ENCODE assay signal across 22 cellular contexts in genomic region chr21:42000908-42001307, GRCh38. TPM values are rescaled to one million over a fixed set of nuclear protein-coding genes. Genes with fewer than 3 reads are reported as not detected.
DNase-seq lines count a peak whose midpoint lies in the region; ATAC-seq and TF ChIP-seq lines count a peak whose summit lies in the region.
"Had no signal": no experiment of that assay in that cellular context is flagged by ENCODE, and none has a peak within 500 bp of the region (broad histone marks: within the 10 kb centered on the region; RNA-seq: fewer than 3 reads in every experiment).

No MANE protein-coding gene starts in this region.

- peaks cover 7% of the 10 kb centered on the region for H3K9me3 Mint-ChIP-seq in activated CD8-positive, alpha-beta T cell treated with anti-CD3 and anti-CD28 coated beads for 36 hours
- H3K9me3 Mint-ChIP-seq in activated CD8-positive, alpha-beta T cell treated with anti-CD3 and anti-CD28 coated beads, Interleukin-2, amount 10 ng/mL, durations not matched to agents 7 days and 5 days (ENCODE audit: insufficient read depth) = no peaks in the 10 kb centered on the region
- H3K9me3 Mint-ChIP-seq in stimulated activated naive CD8-positive, alpha-beta T cell treated with anti-CD3 and anti-CD28 coated beads, Interleukin-15, Interleukin-2, amounts not matched to agents 100 ng/mL and 50 ng/mL, for 24 hours = peaks cover 8% of the 10 kb centered on the region
- no peaks in the 10 kb centered on the region for H3K9me3 Mint-ChIP-seq in activated naive CD8-positive, alpha-beta T cell treated with anti-CD3 and anti-CD28 coated beads, Interleukin-2, amount 50 U/mL, for 24 hours

- CTCF ChIA-PET in activated CD8-positive, alpha-beta T cell treated with anti-CD3 and anti-CD28 coated beads for 36 hours (lab: Charles Lee) = interaction anchor here (2.0 kb wide), 1 partner anchor 107 kb away, joined by 5 read pairs; no protein-coding TSS in a partner anchor
- CTCF ChIA-PET in activated CD8-positive, alpha-beta T cell treated with anti-CD3 and anti-CD28 coated beads, Interleukin-2, amount 10 ng/mL, durations not matched to agents 7 days and 5 days (lab: Charles Lee) = no interaction called here

- intact Hi-C loops in activated CD8-positive, alpha-beta T cell treated with anti-CD3 and anti-CD28 coated beads for 36 hours (cut with micrococcal nuclease) = loop anchor here (5.0 to 10.0 kb wide), 2 partner anchors 106 to 234 kb away; no protein-coding TSS in a partner anchor

- DNase-seq in activated CD8-positive, alpha-beta T cell treated with anti-CD3 and anti-CD28 coated beads for 36 hours = no peak
- DNase-seq in activated CD8-positive, alpha-beta T cell treated with anti-CD3 and anti-CD28 coated beads, Interleukin-2, amount 10 ng/mL, durations not matched to agents 7 days and 5 days = no peak
- DNase-seq in stimulated activated naive CD8-positive, alpha-beta T cell treated with anti-CD3 and anti-CD28 coated beads, Interleukin-15, Interleukin-2, amounts not matched to agents 100 U/mL and 50 U/mL, for 24 hours = no peak
- DNase-seq in activated naive CD8-positive, alpha-beta T cell treated with anti-CD3 and anti-CD28 coated beads, Interleukin-2, amount 50 U/mL, for 24 hours = no peak
- DNase-seq in NCI-H2227 treated with DMSO at 0.1 percent for 48 hours (lab: John Stamatoyannopoulos, UW) (no peak), NCI-H1048 (lab: John Stamatoyannopoulos, UW) (no peak)
- DNase-seq: Calu3; CD4-positive, alpha-beta memory T cell; GF-D8; H9; KBM-7; NCI-H1417 treated with DMSO at 0.1 percent for 48 hours; NCI-H187 treated with DMSO at 0.1 percent for 48 hours; NCI-H226; NCI-H524; NCI-H82; PC-3; RPMI8226; SHP77 treated with DMSO at 0.1 percent for 48 hours had no signal

- no peak for TF ChIP-seq CTCF in activated CD8-positive, alpha-beta T cell treated with anti-CD3 and anti-CD28 coated beads for 36 hours (IDR thresholded peaks at IDR 0.05)

- POLR2A ChIA-PET in activated CD8-positive, alpha-beta T cell treated with anti-CD3 and anti-CD28 coated beads for 36 hours (lab: Charles Lee) = interaction anchor here (0.7 kb wide), 1 partner anchor 430 kb away, joined by 3 read pairs; no protein-coding TSS in a partner anchor
- POLR2A ChIA-PET in activated CD8-positive, alpha-beta T cell treated with anti-CD3 and anti-CD28 coated beads, Interleukin-2, amount 10 ng/mL, durations not matched to agents 7 days and 5 days (lab: Charles Lee) = no interaction called here

- ATAC-seq in activated CD8-positive, alpha-beta T cell treated with anti-CD3 and anti-CD28 coated beads for 36 hours = no peak
- ATAC-seq in activated CD8-positive, alpha-beta T cell treated with anti-CD3 and anti-CD28 coated beads, Interleukin-2, amount 10 ng/mL, durations not matched to agents 7 days and 5 days = no peak
- ATAC-seq in stimulated activated naive CD8-positive, alpha-beta T cell treated with anti-CD3 and anti-CD28 coated beads, Interleukin-15, Interleukin-2, amounts not matched to agents 100 U/mL and 50 U/mL, for 24 hours = no peak
- ATAC-seq in activated naive CD8-positive, alpha-beta T cell treated with anti-CD3 and anti-CD28 coated beads, Interleukin-2, amount 50 U/mL, for 24 hours = no peak
- no peak for ATAC-seq in HG03108 (IDR thresholded peaks at IDR 0.05; ENCODE audit: unreplicated experiment)
- ATAC-seq: GM12878, PC-3 had no signal

- peaks cover 42% of the 10 kb centered on the region for H3K4me1 Mint-ChIP-seq in activated CD8-positive, alpha-beta T cell treated with anti-CD3 and anti-CD28 coated beads for 36 hours (ENCODE audit: low read depth)
- peaks cover 20% of the 10 kb centered on the region for H3K4me1 Mint-ChIP-seq in activated CD8-positive, alpha-beta T cell treated with anti-CD3 and anti-CD28 coated beads, Interleukin-2, amount 10 ng/mL, durations not matched to agents 7 days and 5 days (ENCODE audit: low read depth)
- peaks cover 62% of the 10 kb centered on the region for H3K4me1 Mint-ChIP-seq in stimulated activated naive CD8-positive, alpha-beta T cell treated with anti-CD3 and anti-CD28 coated beads, Interleukin-15, Interleukin-2, amounts not matched to agents 100 ng/mL and 50 ng/mL, for 24 hours (ENCODE audit: low read depth)
- H3K4me1 Mint-ChIP-seq in activated naive CD8-positive, alpha-beta T cell treated with anti-CD3 and anti-CD28 coated beads, Interleukin-2, amount 50 U/mL, for 24 hours = peaks cover 55% of the 10 kb centered on the region
- H3K4me1 Mint-ChIP-seq: H9 had no signal

- peak overlapping the region; percentile 62 for H3K27ac Mint-ChIP-seq in activated CD8-positive, alpha-beta T cell treated with anti-CD3 and anti-CD28 coated beads for 36 hours
- H3K27ac Mint-ChIP-seq in activated CD8-positive, alpha-beta T cell treated with anti-CD3 and anti-CD28 coated beads, Interleukin-2, amount 10 ng/mL, durations not matched to agents 7 days and 5 days = no peak overlapping the region
- H3K27ac Mint-ChIP-seq in stimulated activated naive CD8-positive, alpha-beta T cell treated with anti-CD3 and anti-CD28 coated beads, Interleukin-15, Interleukin-2, amounts not matched to agents 100 ng/mL and 50 ng/mL, for 24 hours = peak overlapping the region; percentile 93
- H3K27ac Mint-ChIP-seq in activated naive CD8-positive, alpha-beta T cell treated with anti-CD3 and anti-CD28 coated beads, Interleukin-2, amount 50 U/mL, for 24 hours = peak overlapping the region; percentile 94
- H3K27ac Mint-ChIP-seq: H9 had no signal

- peaks cover 63% of the 10 kb centered on the region for H3K36me3 Mint-ChIP-seq in activated CD8-positive, alpha-beta T cell treated with anti-CD3 and anti-CD28 coated beads for 36 hours (ENCODE audit: low read depth)
- H3K36me3 Mint-ChIP-seq in activated CD8-positive, alpha-beta T cell treated with anti-CD3 and anti-CD28 coated beads, Interleukin-2, amount 10 ng/mL, durations not matched to agents 7 days and 5 days (ENCODE audit: low read depth) = peaks cover 43% of the 10 kb centered on the region
- peaks cover 77% of the 10 kb centered on the region for H3K36me3 Mint-ChIP-seq in stimulated activated naive CD8-positive, alpha-beta T cell treated with anti-CD3 and anti-CD28 coated beads, Interleukin-15, Interleukin-2, amounts not matched to agents 100 ng/mL and 50 ng/mL, for 24 hours (ENCODE audit: low read depth)
- peaks cover 70% of the 10 kb centered on the region for H3K36me3 Mint-ChIP-seq in activated naive CD8-positive, alpha-beta T cell treated with anti-CD3 and anti-CD28 coated beads, Interleukin-2, amount 50 U/mL, for 24 hours (ENCODE audit: low read depth)

- H3K4me3 Mint-ChIP-seq in activated CD8-positive, alpha-beta T cell treated with anti-CD3 and anti-CD28 coated beads for 36 hours = no peak overlapping the region
- H3K4me3 Mint-ChIP-seq in activated CD8-positive, alpha-beta T cell treated with anti-CD3 and anti-CD28 coated beads, Interleukin-2, amount 10 ng/mL, durations not matched to agents 7 days and 5 days = no peak overlapping the region
- H3K4me3 Mint-ChIP-seq in stimulated activated naive CD8-positive, alpha-beta T cell treated with anti-CD3 and anti-CD28 coated beads, Interleukin-15, Interleukin-2, amounts not matched to agents 100 ng/mL and 50 ng/mL, for 24 hours = peak overlapping the region; percentile 69
- H3K4me3 Mint-ChIP-seq in activated naive CD8-positive, alpha-beta T cell treated with anti-CD3 and anti-CD28 coated beads, Interleukin-2, amount 50 U/mL, for 24 hours = peak overlapping the region; percentile 49
- H3K4me3 Mint-ChIP-seq: H9 had no signal

- no peaks in the 10 kb centered on the region for H3K27me3 Mint-ChIP-seq in activated CD8-positive, alpha-beta T cell treated with anti-CD3 and anti-CD28 coated beads for 36 hours
- no peaks in the 10 kb centered on the region for H3K27me3 Mint-ChIP-seq in activated CD8-positive, alpha-beta T cell treated with anti-CD3 and anti-CD28 coated beads, Interleukin-2, amount 10 ng/mL, durations not matched to agents 7 days and 5 days (ENCODE audit: low read depth)
- H3K27me3 Mint-ChIP-seq in stimulated activated naive CD8-positive, alpha-beta T cell treated with anti-CD3 and anti-CD28 coated beads, Interleukin-15, Interleukin-2, amounts not matched to agents 100 ng/mL and 50 ng/mL, for 24 hours = no peaks in the 10 kb centered on the region
- H3K27me3 Mint-ChIP-seq in activated naive CD8-positive, alpha-beta T cell treated with anti-CD3 and anti-CD28 coated beads, Interleukin-2, amount 50 U/mL, for 24 hours = no peaks in the 10 kb centered on the region
- H3K27me3 Mint-ChIP-seq: CD4-positive, alpha-beta memory T cell had no signal

RNA-seq across cellular contexts. Expression of gene ZBTB21, which starts 9.3 kb away (rescaled TPM):
- total RNA-seq in activated CD8-positive, alpha-beta T cell treated with anti-CD3 and anti-CD28 coated beads for 36 hours = 10 to 100 TPM; 29.6 to 29.7 TPM
- total RNA-seq in activated CD8-positive, alpha-beta T cell treated with anti-CD3 and anti-CD28 coated beads, Interleukin-2, amount 10 ng/mL, durations not matched to agents 7 days and 5 days = 10 to 100 TPM; 19.5 to 23.6 TPM

RNA-seq across cellular contexts. Expression of gene C2CD2, which starts 47.1 kb away (rescaled TPM):
- total RNA-seq in activated CD8-positive, alpha-beta T cell treated with anti-CD3 and anti-CD28 coated beads for 36 hours = 1 to 10 TPM; 6.2 to 7.1 TPM
- total RNA-seq in activated CD8-positive, alpha-beta T cell treated with anti-CD3 and anti-CD28 coated beads, Interleukin-2, amount 10 ng/mL, durations not matched to agents 7 days and 5 days = 1 to 10 TPM; 5.5 to 5.6 TPM

Comparison
In these comparisons a context has a peak if more than half of its experiments do, and no peak if none do; other contexts are left out.
1. H3K4me3 Mint-ChIP-seq: peak in stimulated activated naive CD8-positive, alpha-beta T cell treated with anti-CD3 and anti-CD28 coated beads, Interleukin-15, Interleukin-2, amounts not matched to agents 100 ng/mL and 50 ng/mL, for 24 hours (single experiment) and activated naive CD8-positive, alpha-beta T cell treated with anti-CD3 and anti-CD28 coated beads, Interleukin-2, amount 50 U/mL, for 24 hours (single experiment); none in activated CD8-positive, alpha-beta T cell treated with anti-CD3 and anti-CD28 coated beads for 36 hours (single experiment) and activated CD8-positive, alpha-beta T cell treated with anti-CD3 and anti-CD28 coated beads, Interleukin-2, amount 10 ng/mL, durations not matched to agents 7 days and 5 days (single experiment).